ENCODE assay signal across 1 cellular context in the genomic region with DNA sequence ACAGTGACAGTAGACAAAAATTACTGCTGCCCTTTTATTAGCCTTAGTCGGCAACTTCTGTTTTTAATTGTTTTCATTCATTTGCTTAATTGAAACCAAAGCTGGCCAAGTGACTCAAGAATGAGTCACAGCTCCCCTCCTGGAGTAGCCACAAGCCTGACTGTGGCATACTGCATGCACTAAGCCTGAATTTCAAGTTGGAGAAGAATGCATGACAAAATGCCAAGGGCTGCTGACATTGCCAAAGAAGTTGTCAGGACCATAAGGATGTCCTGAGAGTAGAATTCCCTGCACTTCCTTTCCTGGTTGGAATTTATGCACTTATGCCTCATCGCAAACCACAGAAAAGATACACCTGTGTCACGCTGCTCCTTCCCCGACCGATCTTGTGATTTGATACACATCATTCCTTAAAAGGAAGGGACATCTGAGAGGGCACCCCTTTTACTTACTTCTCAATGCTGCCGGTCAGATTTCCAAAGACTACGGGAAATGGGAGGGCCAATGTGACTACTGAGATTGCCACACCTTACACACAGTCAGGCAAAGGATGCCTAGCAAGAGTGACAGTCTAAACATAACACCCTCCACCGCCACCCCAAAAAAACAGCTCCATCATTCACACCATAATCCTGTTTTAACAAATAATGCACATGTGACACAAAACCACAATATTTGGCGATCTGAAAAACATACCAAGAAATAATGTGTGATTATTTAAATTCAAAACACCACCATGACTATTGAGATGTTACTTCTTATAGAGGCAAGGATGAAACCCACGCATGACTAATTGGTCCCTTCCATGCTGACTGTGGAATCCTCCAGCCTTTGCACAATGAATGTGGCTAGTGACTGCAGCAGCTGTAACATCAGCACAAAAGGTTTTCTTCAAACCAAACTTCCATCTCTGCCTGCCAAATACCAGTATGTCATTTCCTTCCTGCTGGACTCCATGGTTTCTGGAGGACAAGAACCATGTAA.
TF ChIP-seq lines count a peak whose summit lies in the region.

No MANE protein-coding gene starts in this region.

TF ChIP-seq in IMR-90, 13 proteins besides CTCF, POLR2A, EP300 and RAD21 (continued from another document):
- peak; percentile 32; the same call in 1 of the 2 replicates for TF ChIP-seq FOS (IDR thresholded peaks at IDR 0.05; ENCODE audit: low read depth, low read length)
